Comparison of ENCODE assay signal across 12 cellular contexts in the genomic region with DNA sequence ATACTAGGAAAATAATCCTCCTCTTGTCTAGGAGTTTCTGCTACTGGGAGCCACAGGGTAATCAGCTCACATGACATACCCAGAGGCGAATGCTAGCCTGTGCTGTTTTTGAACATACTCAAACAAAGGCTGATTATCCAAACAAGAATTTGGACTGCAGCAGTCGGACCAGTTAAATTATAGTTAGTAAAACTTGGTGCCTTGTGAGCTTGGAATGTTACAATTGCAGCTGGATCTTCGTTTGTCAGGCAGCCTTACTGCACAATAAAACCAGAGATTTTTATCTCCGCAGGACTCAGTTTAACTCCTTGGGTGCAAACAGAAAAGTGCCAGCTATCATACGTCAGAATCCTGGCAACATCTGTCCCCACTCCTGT.
DNase-seq lines count a peak whose midpoint lies in the region; ATAC-seq and TF ChIP-seq lines count a peak whose summit lies in the region.
"Had no signal": no experiment of that assay in that cellular context is flagged by ENCODE, and none has a peak within 500 bp of the region (broad histone marks: within the 10 kb centered on the region; RNA-seq: fewer than 3 reads in every experiment).

No MANE protein-coding gene starts in this region.

- in situ Hi-C loops in GM23248 (cut with MboI) = no loop called here

- no peaks in the 10 kb centered on the region for H3K27me3 ChIP-seq in GM23248 (replicated peaks; ENCODE audit: insufficient read depth)
- no peaks in the 10 kb centered on the region for H3K27me3 ChIP-seq in adipocyte (replicated peaks; ENCODE audit: control insufficient read depth, insufficient read depth, low read length)
- H3K27me3 ChIP-seq: heart left ventricle had no signal

- intact Hi-C loops in left ventricle myocardium superior (cut with micrococcal nuclease) = no loop called here

- no peaks in the 10 kb centered on the region for H3K9me3 ChIP-seq in GM23248 (ENCODE audit: low read depth)
- no peaks in the 10 kb centered on the region for H3K9me3 ChIP-seq in adipocyte (ENCODE audit: control insufficient read depth, low read length)

- H3K4me2 ChIP-seq in GM23248 (ENCODE audit: unreplicated experiment) = no peak overlapping the region

- H2AFZ ChIP-seq in GM23248 = 0 out of 2 replicates have a peak overlapping the region, but pooled peaks have one; percentile 35

- ATAC-seq in left ventricle myocardium superior (peak; percentile 47), omental fat pad (ENCODE audit: low FRiP score) (no peak)

- H3K36me3 ChIP-seq in GM23248 (ENCODE audit: low read depth) = no peaks in the 10 kb centered on the region
- no peaks in the 10 kb centered on the region for H3K36me3 ChIP-seq in adipocyte (ENCODE audit: control insufficient read depth, insufficient read depth, low read length, severe bottlenecking)
- H3K36me3 ChIP-seq: heart left ventricle had no signal

- H3K4me3 ChIP-seq in GM23248 (no peak overlapping the region), adipocyte (ENCODE audit: low read length) (peak overlapping the region; percentile 15)
- H3K4me3 ChIP-seq: heart left ventricle had no signal

- H3K4me1 ChIP-seq in GM23248 (ENCODE audit: insufficient read depth) = peaks cover 24% of the 10 kb centered on the region
- peaks cover 9% of the 10 kb centered on the region for H3K4me1 ChIP-seq in adipocyte (ENCODE audit: control insufficient read depth, insufficient read depth, low read length)

- H3K9ac ChIP-seq in GM23248 (no peak overlapping the region), adipocyte (ENCODE audit: low read length) (no peak overlapping the region)

- H4K20me1 ChIP-seq in GM23248 (ENCODE audit: insufficient read depth) = no peaks in the 10 kb centered on the region

- H3F3A ChIP-seq in GM23248 (ENCODE audit: insufficient read depth) = peaks cover 22% of the 10 kb centered on the region

- WGBS in GM23248 (ENCODE audit: low coverage in 1 of 2, low lambda C conversion rate in 2 of 2, missing lambda C conversion rate in 2 of 2), 2 experiments = 39 to 48% methylated on average over 5 of the region's 5 CpGs

- peak overlapping the region; percentile 13; the same call in 1 of the 2 replicates for H3K27ac ChIP-seq in GM23248

- H3K9me2 ChIP-seq in GM23248 (ENCODE audit: insufficient read depth) = no peaks in the 10 kb centered on the region

- no peaks in the 10 kb centered on the region for H3K79me2 ChIP-seq in GM23248 (ENCODE audit: insufficient read depth)

- DNase-seq in GM23248 (peak; percentile 65), adipocyte (ENCODE audit: low read depth) (peak; percentile 73), left ventricle myocardium superior (no peak), renal cortical epithelial cell (ENCODE audit: low read depth) (peak; percentile 52), NK-92 (lab: John Stamatoyannopoulos, UW; ENCODE audit: unreplicated experiment) (no peak), omental fat pad (ENCODE audit: low spot score) (no peak)
- no peak for DNase-seq in stimulated activated CD4-positive, alpha-beta T cell treated with anti-CD3 and anti-CD28 coated beads, Interleukin-2, amount 100 ng/mL, for 48 hours
- no peak for DNase-seq in stimulated activated CD4-positive, alpha-beta T cell treated with anti-CD3 and anti-CD28 coated beads, Interleukin-4, amount 100 ng/mL, for 24 hours
- DNase-seq: activated CD4-positive, alpha-beta memory T cell treated with anti-CD3 and anti-CD28 coated beads for 36 hours; heart left ventricle; NCI-H1694; SHP77 treated with DMSO at 0.1 percent for 48 hours had no signal

- TF ChIP-seq CTCF in omental fat pad (IDR thresholded peaks at IDR 0.05) = no peak

Comparison
In these comparisons a context has a peak if more than half of its experiments do, and no peak if none do; other contexts are left out.
1. DNase-seq: peak in GM23248 (single experiment), adipocyte (single experiment) and renal cortical epithelial cell (single experiment); none in left ventricle myocardium superior (single experiment), stimulated activated CD4-positive, alpha-beta T cell treated with anti-CD3 and anti-CD28 coated beads, Interleukin-2, amount 100 ng/mL, for 48 hours (0 of 2), NK-92 (single experiment), omental fat pad (single experiment) and stimulated activated CD4-positive, alpha-beta T cell treated with anti-CD3 and anti-CD28 coated beads, Interleukin-4, amount 100 ng/mL, for 24 hours (single experiment).